Comparison of ENCODE assay signal across 19 cellular contexts in the genomic region with DNA sequence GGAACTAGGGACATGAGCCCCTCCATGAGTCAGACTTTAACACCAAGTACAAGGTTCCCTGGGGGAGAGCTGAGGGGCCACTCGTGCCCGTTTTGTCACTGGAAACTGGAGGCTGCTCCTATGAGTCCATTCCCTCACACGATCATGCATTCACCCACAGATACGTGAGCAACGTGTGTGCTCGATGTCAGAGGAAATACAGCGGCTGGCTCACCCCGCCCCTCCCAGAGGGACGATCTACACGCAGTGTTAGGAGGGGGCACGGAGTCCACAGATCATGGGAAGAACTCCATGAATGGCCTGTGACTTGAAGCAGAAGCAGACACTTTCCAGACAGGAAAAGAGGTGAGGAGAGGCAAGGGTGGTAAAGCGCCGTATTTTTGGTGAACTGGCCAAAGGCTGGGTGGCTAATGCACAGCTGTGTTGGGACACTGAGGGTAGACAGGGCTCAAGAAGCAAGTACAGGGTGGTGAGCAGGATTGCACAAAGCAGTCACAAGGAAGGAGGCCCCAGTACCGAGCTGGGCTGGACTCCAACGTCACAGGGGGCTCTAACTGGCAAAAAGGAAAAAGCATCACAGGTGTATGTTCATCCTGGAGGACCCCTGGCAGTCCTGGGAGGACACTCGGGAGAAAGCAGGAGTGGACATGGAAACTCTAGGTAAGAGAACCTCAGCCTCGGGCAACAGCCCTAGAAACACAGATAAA. TPM values are rescaled to one million over a fixed set of nuclear protein-coding genes. Genes with fewer than 3 reads are reported as not detected.
DNase-seq lines count a peak whose midpoint lies in the region; ATAC-seq and TF ChIP-seq lines count a peak whose summit lies in the region.
"Had no signal": no experiment of that assay in that cellular context is flagged by ENCODE, and none has a peak within 500 bp of the region (broad histone marks: within the 10 kb centered on the region; RNA-seq: fewer than 3 reads in every experiment).

No MANE protein-coding gene starts in this region.

- no peak overlapping the region for H3K4me3 ChIP-seq in OCI-LY7 (ENCODE audit: low read depth, low read length, poor library complexity, severe bottlenecking)
- H3K4me3 ChIP-seq in coronary artery, result no peak overlapping the region
- H3K4me3 ChIP-seq: tibial nerve had no signal

- H3K18ac ChIP-seq in H9 (ENCODE audit: insufficient read length, low read depth, low read length), result no peak overlapping the region

- H3K36me3 ChIP-seq in OCI-LY7 (ENCODE audit: insufficient read depth, low read length), result no peaks in the 10 kb centered on the region
- H3K36me3 ChIP-seq: tibial nerve had no signal

- H3K4me1 ChIP-seq in OCI-LY7 (ENCODE audit: insufficient read depth, low read length, poor library complexity, severe bottlenecking) (peaks cover 12% of the 10 kb centered on the region), H9 (ENCODE audit: insufficient read depth, low read length) (peaks cover 4% of the 10 kb centered on the region; the same call in 1 of the 2 replicates)

- H3K9me3 Mint-ChIP-seq in mesothelial cell of epicardium (no peaks in the 10 kb centered on the region), H9 (no peaks in the 10 kb centered on the region)
- H3K9me3 Mint-ChIP-seq in activated CD8-positive, alpha-beta memory T cell treated with anti-CD3 and anti-CD28 coated beads, Interleukin-2, amount 10 ng/mL, durations not matched to agents 7 days and 5 days (ENCODE audit: low read depth), result no peaks in the 10 kb centered on the region
- H3K9me3 Mint-ChIP-seq: activated CD4-positive, alpha-beta memory T cell treated with anti-CD3 and anti-CD28 coated beads, Interleukin-2, amount 10 ng/mL, durations not matched to agents 7 days and 5 days; natural killer cell; stimulated activated naive CD8-positive, alpha-beta T cell treated with anti-CD3 and anti-CD28 coated beads, Interleukin-15, Interleukin-2, amounts not matched to agents 100 ng/mL and 50 ng/mL, for 24 hours had no signal

- no peak for ATAC-seq in activated CD8-positive, alpha-beta memory T cell treated with anti-CD3 and anti-CD28 coated beads, Interleukin-2, amount 10 ng/mL, durations not matched to agents 7 days and 5 days
- ATAC-seq: natural killer cell, Right ventricle myocardium inferior had no signal

- H2AFZ ChIP-seq in OCI-LY7 (ENCODE audit: low read length), result no peak overlapping the region
- H2AFZ ChIP-seq in H9 (ENCODE audit: low read length), result no peak overlapping the region

- H3K27me3 Mint-ChIP-seq in mesothelial cell of epicardium (ENCODE audit: low read depth), result no peaks in the 10 kb centered on the region
- peaks cover 3% of the 10 kb centered on the region for H3K27me3 Mint-ChIP-seq in activated CD8-positive, alpha-beta memory T cell treated with anti-CD3 and anti-CD28 coated beads, Interleukin-2, amount 10 ng/mL, durations not matched to agents 7 days and 5 days
- peaks cover 80% of the 10 kb centered on the region for H3K27me3 Mint-ChIP-seq in H9 (ENCODE audit: low read depth)

- peaks cover 11% of the 10 kb centered on the region for H3K23me2 ChIP-seq in H9 (ENCODE audit: insufficient read length, low read depth, low read length, poor library complexity, severe bottlenecking)

- H3K36me3 Mint-ChIP-seq in mesothelial cell of epicardium (peaks cover 19% of the 10 kb centered on the region), H9 (ENCODE audit: insufficient read depth in 1 of 3, low read depth in 3 of 3) (peaks cover 0 to 1% (median 0%) of the 10 kb centered on the region in 3 experiments; a peak in 2 of 7 replicates)
- no peaks in the 10 kb centered on the region for H3K36me3 Mint-ChIP-seq in activated CD8-positive, alpha-beta memory T cell treated with anti-CD3 and anti-CD28 coated beads, Interleukin-2, amount 10 ng/mL, durations not matched to agents 7 days and 5 days
- H3K36me3 Mint-ChIP-seq: natural killer cell had no signal

- H4K91ac ChIP-seq in H9 (ENCODE audit: insufficient read length, low read depth, low read length), result no peak overlapping the region

- H3K4me2 ChIP-seq in OCI-LY7 (ENCODE audit: low read length) (peak overlapping the region; percentile 17; the same call in 1 of the 2 replicates), H9 (ENCODE audit: insufficient read depth, insufficient read length, low read length) (no peak overlapping the region)

- no peak overlapping the region for H2BK5ac ChIP-seq in H9 (ENCODE audit: insufficient read length, low read length)

- H3K4me1 Mint-ChIP-seq in mesothelial cell of epicardium (peaks cover 60% of the 10 kb centered on the region), H9 (peaks cover 43 to 61% of the 10 kb centered on the region in 2 experiments)
- no peaks in the 10 kb centered on the region for H3K4me1 Mint-ChIP-seq in activated CD8-positive, alpha-beta memory T cell treated with anti-CD3 and anti-CD28 coated beads, Interleukin-2, amount 10 ng/mL, durations not matched to agents 7 days and 5 days
- H3K4me1 Mint-ChIP-seq: activated CD4-positive, alpha-beta memory T cell treated with anti-CD3 and anti-CD28 coated beads, Interleukin-2, amount 10 ng/mL, durations not matched to agents 7 days and 5 days; natural killer cell had no signal

- H2BK20ac ChIP-seq in H9 (ENCODE audit: low read depth, low read length, poor library complexity, severe bottlenecking), result no peak overlapping the region

- H3K27me3 ChIP-seq in H9 (ENCODE audit: insufficient read depth, low read length), result peaks cover 3% of the 10 kb centered on the region; the same call in 1 of the 2 replicates
- H3K27me3 ChIP-seq: tibial nerve had no signal

- no peak overlapping the region for H4K8ac ChIP-seq in H9 (replicated peaks; ENCODE audit: insufficient read length, low read depth, low read length)

- no peaks in the 10 kb centered on the region for H3K79me2 ChIP-seq in OCI-LY7 (ENCODE audit: insufficient read depth, low read depth, low read length)
- no peaks in the 10 kb centered on the region; the same call in 1 of the 2 replicates for H3K79me2 ChIP-seq in H9 (ENCODE audit: insufficient read depth, low read length)

- H3K4me3 Mint-ChIP-seq in mesothelial cell of epicardium (no peak overlapping the region), H9 (no peak overlapping the region)
- H3K4me3 Mint-ChIP-seq in activated CD8-positive, alpha-beta memory T cell treated with anti-CD3 and anti-CD28 coated beads, Interleukin-2, amount 10 ng/mL, durations not matched to agents 7 days and 5 days, result no peak overlapping the region
- H3K4me3 Mint-ChIP-seq: activated CD4-positive, alpha-beta memory T cell treated with anti-CD3 and anti-CD28 coated beads, Interleukin-2, amount 10 ng/mL, durations not matched to agents 7 days and 5 days; natural killer cell; stimulated activated naive CD8-positive, alpha-beta T cell treated with anti-CD3 and anti-CD28 coated beads, Interleukin-15, Interleukin-2, amounts not matched to agents 100 ng/mL and 50 ng/mL, for 24 hours had no signal

- intact Hi-C loops in OCI-LY7 (cut with micrococcal nuclease; ENCODE audit: unreplicated experiment), result no loop called here

- no peak overlapping the region for H3K23ac ChIP-seq in H9 (ENCODE audit: insufficient read length, low read depth, low read length)

- no peaks in the 10 kb centered on the region for H3K79me1 ChIP-seq in H9 (ENCODE audit: insufficient read depth, low read depth, low read length, poor library complexity, severe bottlenecking)

- CTCF ChIA-PET in OCI-LY7 (lab: Charles Lee; ENCODE audit: unreplicated experiment), result interaction anchor here (0.6 kb wide), 1 partner anchor 43 kb away, joined by 3 read pairs; no protein-coding TSS in a partner anchor
- CTCF ChIA-PET in activated CD8-positive, alpha-beta memory T cell treated with anti-CD3 and anti-CD28 coated beads, Interleukin-2, amount 10 ng/mL, durations not matched to agents 7 days and 5 days (lab: Charles Lee), result no interaction called here

- H3K14ac ChIP-seq in H9 (ENCODE audit: insufficient read depth, low read length), result no peak overlapping the region

- DNase-seq in OCI-LY7 (ENCODE audit: low spot score) (no peak), coronary artery (ENCODE audit: low spot score) (peak; percentile 71), mesothelial cell of epicardium (ENCODE audit: low spot score in 2 of 2, unreplicated experiment in 2 of 2) (no peak), globus pallidus (ENCODE audit: low spot score) (no peak), mesenteric fat pad (ENCODE audit: low spot score) (no peak), H9 (no peak)
- no peak for DNase-seq in activated CD8-positive, alpha-beta memory T cell treated with anti-CD3 and anti-CD28 coated beads, Interleukin-2, amount 10 ng/mL, durations not matched to agents 7 days and 5 days
- DNase-seq: activated CD4-positive, alpha-beta memory T cell treated with anti-CD3 and anti-CD28 coated beads, Interleukin-2, amount 10 ng/mL, durations not matched to agents 7 days and 5 days; activated gamma-delta T cell treated with Interleukin-2 at 50 U/mL for 16 hours; AML-193; HCEC 1CT; natural killer cell; NCI-H1105 treated with DMSO at 0.1 percent for 48 hours; NCI-H2081 treated with DMSO at 0.1 percent for 48 hours; NCI-H510A treated with DMSO at 0.1 percent for 48 hours; NK-92 treated with Interleukin-12 subunit alpha and Interleukin-12 subunit beta, amount 100 ng/mL, for 24 hours had no signal

- no peak overlapping the region for H2AK5ac ChIP-seq in H9 (ENCODE audit: insufficient read length, low read length)

- H2BK120ac ChIP-seq in H9 (ENCODE audit: low read depth, low read length, poor library complexity, severe bottlenecking), result no peak overlapping the region

- H3K27ac ChIP-seq in OCI-LY7 (ENCODE audit: low read depth, low read length, poor library complexity, severe bottlenecking), result no peak overlapping the region
- peak overlapping the region in 1 of 2 donors; percentile 3 for H3K27ac ChIP-seq in coronary artery
- H3K27ac ChIP-seq in H9 (ENCODE audit: insufficient read length, low read depth, low read length), result no peak overlapping the region

- no peak overlapping the region for H3T11ph ChIP-seq in H9 (ENCODE audit: low read length)

- H3K9me2 ChIP-seq in OCI-LY7 (ENCODE audit: insufficient read depth, low read length), result no peaks in the 10 kb centered on the region

- POLR2A ChIA-PET in OCI-LY7 (lab: Charles Lee), result no interaction called here

- H3K56ac ChIP-seq in H9 (ENCODE audit: insufficient read length, low read depth, low read length), result no peak overlapping the region

- H2BK15ac ChIP-seq in H9 (ENCODE audit: low read depth, low read length), result no peak overlapping the region

- H3K9me3 ChIP-seq in OCI-LY7 (ENCODE audit: low read length), result no peaks in the 10 kb centered on the region
- no peaks in the 10 kb centered on the region for H3K9me3 ChIP-seq in H9 (ENCODE audit: control insufficient read depth, low read depth, low read length)
- H3K9me3 ChIP-seq: tibial nerve had no signal

- TF ChIP-seq CTCF in OCI-LY7 (conservative IDR thresholded peaks at IDR 0.05; ENCODE audit: low read length) (no peak), coronary artery (IDR thresholded peaks at IDR 0.05) (no peak), mesothelial cell of epicardium (IDR thresholded peaks at IDR 0.05; ENCODE audit: unreplicated experiment) (no peak), H9 (conservative IDR thresholded peaks at IDR 0.05) (no peak)

- H4K20me1 ChIP-seq in OCI-LY7 (ENCODE audit: insufficient read depth, low read length), result no peaks in the 10 kb centered on the region; the same call in 1 of the 2 replicates
- H4K20me1 ChIP-seq in H9 (ENCODE audit: control insufficient read depth, insufficient read depth, insufficient read length), result peaks cover 3% of the 10 kb centered on the region

- no peak overlapping the region for H3K9ac ChIP-seq in H9 (ENCODE audit: extremely low read depth, insufficient read length, low read length)

- no CpG with 5 or more reads among the region's 17 CpGs for WGBS in H9 (ENCODE audit: extremely low coverage, insufficient read length, low lambda C conversion rate)

- no peak overlapping the region for H3K4ac ChIP-seq in H9 (ENCODE audit: low read depth, low read length)

- no peak overlapping the region for H2BK12ac ChIP-seq in H9 (ENCODE audit: insufficient read length, low read depth, low read length)

- peak overlapping the region; percentile 65 for H3K27ac Mint-ChIP-seq in mesothelial cell of epicardium
- no peak overlapping the region for H3K27ac Mint-ChIP-seq in activated CD8-positive, alpha-beta memory T cell treated with anti-CD3 and anti-CD28 coated beads, Interleukin-2, amount 10 ng/mL, durations not matched to agents 7 days and 5 days
- H3K27ac Mint-ChIP-seq in H9, result no peak overlapping the region
- H3K27ac Mint-ChIP-seq: activated CD4-positive, alpha-beta memory T cell treated with anti-CD3 and anti-CD28 coated beads, Interleukin-2, amount 10 ng/mL, durations not matched to agents 7 days and 5 days; natural killer cell; stimulated activated naive CD8-positive, alpha-beta T cell treated with anti-CD3 and anti-CD28 coated beads, Interleukin-15, Interleukin-2, amounts not matched to agents 100 ng/mL and 50 ng/mL, for 24 hours had no signal

- no TSS peak for BruUV-seq in OCI-LY7 (replicated peaks; lab: Mats Ljungman, UMichigan)

- H4K5ac ChIP-seq in H9 (ENCODE audit: insufficient read length, low read depth, low read length), result no peak overlapping the region

RNA-seq across cellular contexts. Expression of a gene that starts 41.4 kb away (rescaled TPM):
- 8.3 and 9.5 TPM in 2 replicates for total RNA-seq in OCI-LY7 (2014; rRNA removed; shearing (Covaris generic))
- total RNA-seq in OCI-LY7 (2022), result 36.5 and 42.1 TPM in 2 replicates
- 427 to 461 TPM (median 452 TPM) in 3 replicates for total RNA-seq in mesothelial cell of epicardium
- 152 TPM for total RNA-seq in mesenteric fat pad
- 1 to 10 TPM in 1 of 2 experiments, under 1 TPM in 1; 0.23 to 2.6 TPM for total RNA-seq in activated CD8-positive, alpha-beta memory T cell treated with anti-CD3 and anti-CD28 coated beads, Interleukin-2, amount 10 ng/mL, durations not matched to agents 7 days and 5 days
- total RNA-seq in H9 (2021), result 9.2 and 9.5 TPM in 2 replicates
